8 cellular contexts compared by ENCODE assay signal in the genomic region with DNA sequence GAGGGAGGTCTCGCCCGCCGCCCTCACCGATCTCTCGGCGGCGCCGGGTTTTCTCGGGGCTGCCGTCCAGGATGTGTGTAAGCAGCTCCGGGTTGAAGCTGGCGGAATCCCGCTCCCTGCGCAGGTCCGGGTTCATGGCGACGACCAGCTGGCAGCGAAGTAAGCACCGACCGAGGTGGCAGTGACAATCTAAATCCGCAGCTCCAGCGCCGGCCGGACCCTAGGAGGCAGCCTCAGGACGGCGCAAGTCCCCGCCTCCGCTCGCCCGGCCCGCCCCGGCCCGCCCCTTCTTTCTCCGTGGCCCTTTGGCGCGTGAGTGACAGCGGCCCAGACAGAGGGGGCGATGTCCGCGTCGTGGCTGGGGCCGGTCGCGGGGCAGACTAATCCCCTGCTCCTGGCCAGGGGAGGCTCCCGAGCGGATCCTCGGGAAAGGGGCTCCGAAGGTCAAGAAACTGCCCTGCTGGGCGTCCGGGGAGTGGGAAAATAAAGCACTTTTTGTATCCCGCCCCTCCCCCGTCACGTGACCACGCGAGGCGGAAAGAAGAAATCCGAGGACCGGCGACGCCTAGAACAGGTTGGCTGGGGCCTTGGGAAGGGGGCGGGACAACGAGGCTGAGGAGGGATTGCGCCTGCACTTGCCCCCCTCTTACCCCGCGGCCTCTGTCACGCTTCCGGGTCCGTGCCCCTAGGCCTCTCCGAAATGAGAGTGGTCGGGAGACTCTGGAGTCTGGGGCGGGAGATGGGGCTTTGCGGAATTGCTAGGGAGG. TPM values are rescaled to one million over a fixed set of nuclear protein-coding genes. Genes with fewer than 3 reads are reported as not detected.
DNase-seq lines count a peak whose midpoint lies in the region; ATAC-seq lines count a peak whose summit lies in the region.

ACOX1 (minus strand) TSS at position 229 of the 767 bp plus-strand sequence; CDS start at position 136, 93 bp downstream.
A gene with protein sequence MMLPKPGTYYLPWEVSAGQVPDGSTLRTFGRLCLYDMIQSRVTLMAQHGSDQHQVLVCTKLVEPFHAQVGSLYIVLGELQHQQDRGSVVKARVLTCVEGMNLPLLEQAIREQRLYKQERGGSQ (plus strand): TSS at position 303 of the 767 bp plus-strand sequence. CDS start 6,953 bp downstream, outside the sequence.

- H3K4me1 ChIP-seq in BLaER1 treated with 17β-estradiol and CSF1 and Interleukin-3, amounts not matched to agents 10 nM and 100 nM, result peaks cover 38 to 74% (median 51%) of the 10 kb centered on the region in 10 experiments

- peak within 1 kb of the TSS; percentile 98 for H3K27ac Mint-ChIP-seq in activated CD4-positive, alpha-beta T cell treated with anti-CD3 and anti-CD28 coated beads, Interleukin-2, amount 10 ng/mL, durations not matched to agents 7 days and 5 days

- H3K27ac ChIP-seq in BLaER1 treated with 17β-estradiol and CSF1 and Interleukin-3, amounts not matched to agents 10 nM and 100 nM, result peak within 1 kb of the TSS; percentile 94 to 99 (median 98)

- ATAC-seq in GM19324 (IDR thresholded peaks at IDR 0.05; ENCODE audit: low FRiP score, unreplicated experiment) (peak; percentile 90), HG03469 (IDR thresholded peaks at IDR 0.05; ENCODE audit: unreplicated experiment) (peak; percentile 49)

- peaks cover 10% of the 10 kb centered on the region for H3K36me3 Mint-ChIP-seq in activated CD4-positive, alpha-beta T cell treated with anti-CD3 and anti-CD28 coated beads, Interleukin-2, amount 10 ng/mL, durations not matched to agents 7 days and 5 days (ENCODE audit: low read depth)

- peak within 1 kb of the TSS; percentile 89 to 98 (median 96) for H3K9ac ChIP-seq in BLaER1 treated with 17β-estradiol and CSF1 and Interleukin-3, amounts not matched to agents 10 nM and 100 nM

- CTCF ChIA-PET in activated CD4-positive, alpha-beta T cell treated with anti-CD3 and anti-CD28 coated beads, Interleukin-2, amount 10 ng/mL, durations not matched to agents 7 days and 5 days (lab: Charles Lee), result interaction anchor here (0.6 to 1.6 kb wide), 3 partner anchors 26 to 575 kb away, joined by 3 to 7 read pairs (median 4); partner anchors contain the start of gene TRIM65

- H3K4me2 ChIP-seq in BLaER1 treated with 17β-estradiol and CSF1 and Interleukin-3, amounts not matched to agents 10 nM and 100 nM, result peak within 1 kb of the TSS; percentile 74 to 97 (median 90)

- H4K20me1 ChIP-seq in BLaER1 treated with 17β-estradiol and CSF1 and Interleukin-3, amounts not matched to agents 10 nM and 100 nM, result no peaks in the 10 kb centered on the region; a peak in 1 of 22 replicates

- H3K4me3 ChIP-seq in BLaER1 treated with 17β-estradiol and CSF1 and Interleukin-3, amounts not matched to agents 10 nM and 100 nM, result peak within 1 kb of the TSS; percentile 76 to 97 (median 86)

- no peaks in the 10 kb centered on the region for H3K27me3 ChIP-seq in BLaER1 treated with 17β-estradiol and CSF1 and Interleukin-3, amounts not matched to agents 10 nM and 100 nM

- peak within 1 kb of the TSS; percentile 91 for H3K4me3 Mint-ChIP-seq in activated CD4-positive, alpha-beta T cell treated with anti-CD3 and anti-CD28 coated beads, Interleukin-2, amount 10 ng/mL, durations not matched to agents 7 days and 5 days

- no peaks in the 10 kb centered on the region for H3K9me3 ChIP-seq in BLaER1 treated with 17β-estradiol and CSF1 and Interleukin-3, amounts not matched to agents 10 nM and 100 nM (replicated peaks in 1 of 11)

- peaks cover 41% of the 10 kb centered on the region for H3K4me1 Mint-ChIP-seq in activated CD4-positive, alpha-beta T cell treated with anti-CD3 and anti-CD28 coated beads, Interleukin-2, amount 10 ng/mL, durations not matched to agents 7 days and 5 days

- H3K27me3 Mint-ChIP-seq in activated CD4-positive, alpha-beta T cell treated with anti-CD3 and anti-CD28 coated beads, Interleukin-2, amount 10 ng/mL, durations not matched to agents 7 days and 5 days, result no peaks in the 10 kb centered on the region

- POLR2A ChIA-PET in activated CD4-positive, alpha-beta T cell treated with anti-CD3 and anti-CD28 coated beads, Interleukin-2, amount 10 ng/mL, durations not matched to agents 7 days and 5 days (lab: Charles Lee), result interaction anchor here (0.6 to 0.7 kb wide), 4 partner anchors 41 to 1537 kb away, joined by 3 to 5 read pairs (median 4); no protein-coding TSS in a partner anchor

- DNase-seq in NCI-H69 (lab: John Stamatoyannopoulos, UW) (peak; percentile 99), cortex of kidney (lab: John Stamatoyannopoulos, UW) (peak; percentile 85), left kidney (ENCODE audit: low read depth, low spot score) (peak; percentile 100)
- DNase-seq in activated CD4-positive, alpha-beta T cell treated with anti-CD3 and anti-CD28 coated beads, Interleukin-2, amount 10 ng/mL, durations not matched to agents 7 days and 5 days, result peak; percentile 98
- DNase-seq in stimulated activated CD4-positive, alpha-beta T cell treated with anti-CD3 and anti-CD28 coated beads, Interleukin-2, amount 100 ng/mL, for 24 hours, result peak; percentile 98

- no peaks in the 10 kb centered on the region for H3K9me3 Mint-ChIP-seq in activated CD4-positive, alpha-beta T cell treated with anti-CD3 and anti-CD28 coated beads, Interleukin-2, amount 10 ng/mL, durations not matched to agents 7 days and 5 days

- H3K36me3 ChIP-seq in BLaER1 treated with 17β-estradiol and CSF1 and Interleukin-3, amounts not matched to agents 10 nM and 100 nM, result peaks cover 0 to 26% (median 7%) of the 10 kb centered on the region in 11 experiments; a peak in 12 of 22 replicates

RNA-seq across cellular contexts. Expression of gene ACOX1, which starts in this region (rescaled TPM):
- 10 to 100 TPM; 27.8 to 34.7 TPM for total RNA-seq in activated CD4-positive, alpha-beta T cell treated with anti-CD3 and anti-CD28 coated beads, Interleukin-2, amount 10 ng/mL, durations not matched to agents 7 days and 5 days

RNA-seq across cellular contexts. Expression of the second gene that starts in this region (rescaled TPM):
- 10 to 100 TPM; 12.5 to 17.1 TPM for total RNA-seq in activated CD4-positive, alpha-beta T cell treated with anti-CD3 and anti-CD28 coated beads, Interleukin-2, amount 10 ng/mL, durations not matched to agents 7 days and 5 days

Comparison
In these comparisons a context has a peak if more than half of its experiments do, and no peak if none do; other contexts are left out.
1. Peak in every context shown above with its lines: DNase-seq, ATAC-seq, H3K4me3 ChIP-seq and H3K27ac ChIP-seq.